In the genomic region with DNA sequence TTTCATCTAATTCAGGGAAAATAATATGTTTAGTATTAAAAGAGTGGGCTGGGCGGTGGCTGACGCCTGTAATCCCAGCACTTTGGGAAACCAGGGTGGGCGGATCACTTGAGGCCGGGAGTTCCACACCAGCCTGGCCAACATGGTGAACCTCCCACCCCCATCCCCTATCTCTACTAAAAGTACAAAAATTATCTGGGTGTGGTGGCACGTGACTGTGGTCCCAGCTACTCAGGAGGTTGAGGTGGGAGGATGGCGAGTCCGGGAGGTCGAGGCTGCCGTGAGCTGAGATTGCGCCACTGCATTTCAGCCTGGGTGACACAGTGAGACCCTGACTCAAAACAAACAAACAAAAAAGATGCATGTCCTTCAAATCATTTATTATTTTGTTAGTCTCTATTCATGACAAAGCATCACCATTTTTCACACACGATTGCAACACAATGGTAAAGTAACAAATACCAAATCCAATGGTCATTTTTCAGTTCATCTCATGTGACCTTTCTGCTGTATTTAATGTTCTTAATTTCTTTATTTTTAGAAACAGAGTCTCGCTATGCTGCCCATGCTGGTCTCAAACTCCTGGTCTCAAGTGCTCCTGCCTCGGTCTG, we compare ENCODE assay signal across 1 cellular context.
A peak's percentile ranks its signal among the peaks of the same experiment; 100 is the strongest.
TF ChIP-seq lines count a peak whose summit lies in the region.

No MANE protein-coding gene starts in this region.

TF ChIP-seq in K562, 482 proteins besides CTCF, POLR2A, EP300 and RAD21 (continued from another document):
- TF ChIP-seq, protein P1, sequence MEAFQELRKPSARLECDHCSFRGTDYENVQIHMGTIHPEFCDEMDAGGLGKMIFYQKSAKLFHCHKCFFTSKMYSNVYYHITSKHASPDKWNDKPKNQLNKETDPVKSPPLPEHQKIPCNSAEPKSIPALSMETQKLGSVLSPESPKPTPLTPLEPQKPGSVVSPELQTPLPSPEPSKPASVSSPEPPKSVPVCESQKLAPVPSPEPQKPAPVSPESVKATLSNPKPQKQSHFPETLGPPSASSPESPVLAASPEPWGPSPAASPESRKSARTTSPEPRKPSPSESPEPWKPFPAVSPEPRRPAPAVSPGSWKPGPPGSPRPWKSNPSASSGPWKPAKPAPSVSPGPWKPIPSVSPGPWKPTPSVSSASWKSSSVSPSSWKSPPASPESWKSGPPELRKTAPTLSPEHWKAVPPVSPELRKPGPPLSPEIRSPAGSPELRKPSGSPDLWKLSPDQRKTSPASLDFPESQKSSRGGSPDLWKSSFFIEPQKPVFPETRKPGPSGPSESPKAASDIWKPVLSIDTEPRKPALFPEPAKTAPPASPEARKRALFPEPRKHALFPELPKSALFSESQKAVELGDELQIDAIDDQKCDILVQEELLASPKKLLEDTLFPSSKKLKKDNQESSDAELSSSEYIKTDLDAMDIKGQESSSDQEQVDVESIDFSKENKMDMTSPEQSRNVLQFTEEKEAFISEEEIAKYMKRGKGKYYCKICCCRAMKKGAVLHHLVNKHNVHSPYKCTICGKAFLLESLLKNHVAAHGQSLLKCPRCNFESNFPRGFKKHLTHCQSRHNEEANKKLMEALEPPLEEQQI (IDR thresholded peaks at IDR 0.05), result no peak
- TF ChIP-seq HNRNPUL1 (IDR thresholded peaks at IDR 0.05; ENCODE audit: low read length) (peak; percentile 83; the same call in 1 of the 2 replicates), SMARCC2 (IDR thresholded peaks at IDR 0.05; ENCODE audit: low read depth) (no peak), NCOR1 (IDR thresholded peaks at IDR 0.05) (no peak), ZZZ3 (IDR thresholded peaks at IDR 0.05) (no peak), MTA3 (IDR thresholded peaks at IDR 0.05; ENCODE audit: borderline replicate concordance) (no peak), SIN3A (IDR thresholded peaks at IDR 0.05; ENCODE audit: borderline replicate concordance in 2 of 2, control insufficient read depth in 1 of 2, low read depth in 2 of 2, low read length in 2 of 2) (0 out of 4 replicates have a peak, but pooled peaks of 1 of the 2 experiments have one; percentile 24), BHLHE40 (IDR thresholded peaks at IDR 0.05; ENCODE audit: low read length) (peak; percentile 75), RB1 (IDR thresholded peaks at IDR 0.05; ENCODE audit: low read depth) (no peak), ZNF140 (CRISPR knock-in tag; IDR thresholded peaks at IDR 0.05) (no peak)
- TF ChIP-seq, protein P2, sequence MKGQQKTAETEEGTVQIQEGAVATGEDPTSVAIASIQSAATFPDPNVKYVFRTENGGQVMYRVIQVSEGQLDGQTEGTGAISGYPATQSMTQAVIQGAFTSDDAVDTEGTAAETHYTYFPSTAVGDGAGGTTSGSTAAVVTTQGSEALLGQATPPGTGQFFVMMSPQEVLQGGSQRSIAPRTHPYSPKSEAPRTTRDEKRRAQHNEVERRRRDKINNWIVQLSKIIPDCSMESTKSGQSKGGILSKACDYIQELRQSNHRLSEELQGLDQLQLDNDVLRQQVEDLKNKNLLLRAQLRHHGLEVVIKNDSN (CRISPR knock-in tag; IDR thresholded peaks at IDR 0.05), result peak; percentile 46; the same call in 1 of the 2 replicates
- TF ChIP-seq, protein P3, sequence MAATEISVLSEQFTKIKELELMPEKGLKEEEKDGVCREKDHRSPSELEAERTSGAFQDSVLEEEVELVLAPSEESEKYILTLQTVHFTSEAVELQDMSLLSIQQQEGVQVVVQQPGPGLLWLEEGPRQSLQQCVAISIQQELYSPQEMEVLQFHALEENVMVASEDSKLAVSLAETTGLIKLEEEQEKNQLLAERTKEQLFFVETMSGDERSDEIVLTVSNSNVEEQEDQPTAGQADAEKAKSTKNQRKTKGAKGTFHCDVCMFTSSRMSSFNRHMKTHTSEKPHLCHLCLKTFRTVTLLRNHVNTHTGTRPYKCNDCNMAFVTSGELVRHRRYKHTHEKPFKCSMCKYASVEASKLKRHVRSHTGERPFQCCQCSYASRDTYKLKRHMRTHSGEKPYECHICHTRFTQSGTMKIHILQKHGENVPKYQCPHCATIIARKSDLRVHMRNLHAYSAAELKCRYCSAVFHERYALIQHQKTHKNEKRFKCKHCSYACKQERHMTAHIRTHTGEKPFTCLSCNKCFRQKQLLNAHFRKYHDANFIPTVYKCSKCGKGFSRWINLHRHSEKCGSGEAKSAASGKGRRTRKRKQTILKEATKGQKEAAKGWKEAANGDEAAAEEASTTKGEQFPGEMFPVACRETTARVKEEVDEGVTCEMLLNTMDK (IDR thresholded peaks at IDR 0.05; ENCODE audit: borderline replicate concordance, insufficient read depth, low read depth, low read length, poor library complexity, severe bottlenecking), result no peak
